In genomic region chr3:76078101-76078500, GRCh38 we compare ENCODE assay signal across 20 cellular contexts.
"Had no signal": no experiment of that assay in that cellular context is flagged by ENCODE, and none has a peak within 500 bp of the region (broad histone marks: within the 10 kb centered on the region; RNA-seq: fewer than 3 reads in every experiment).

No MANE protein-coding gene starts in this region.

- H3K36me3 ChIP-seq: MG63 had no signal

- H3K4me2 ChIP-seq: SK-N-SH had no signal

- DNase-seq: Karpas-422, KG1, MG63, NCI-H1092, NCI-H1105 treated with DMSO at 0.1 percent for 48 hours, NCI-H1417 treated with DMSO at 0.1 percent for 48 hours, NCI-H146, NCI-H187, NCI-H2029, NCI-H2081 treated with DMSO at 0.1 percent for 48 hours, NCI-H2171, NCI-H226, NCI-H446, NCI-H510A, NCI-H524 treated with DMSO at 0.1 percent for 48 hours, NCI-H69, NCI-H774, RPMI8226, SHP77, SK-N-SH had no signal

- H3K9ac ChIP-seq: SK-N-SH had no signal

- H3K9me3 ChIP-seq: MG63, SK-N-SH had no signal

- H3K27me3 ChIP-seq: MG63 had no signal

- H3K4me3 ChIP-seq: MG63 had no signal
